Comparison of ENCODE assay signal across 28 cellular contexts in genomic region chr16:29896841-29897240, GRCh38. TPM values are rescaled to one million over a fixed set of nuclear protein-coding genes. Genes with fewer than 3 reads are reported as not detected.
"Had no signal": no experiment of that assay in that cellular context is flagged by ENCODE, and none has a peak within 500 bp of the region (broad histone marks: within the 10 kb centered on the region; RNA-seq: fewer than 3 reads in every experiment).

No MANE protein-coding gene starts in this region.

- H3K27ac ChIP-seq: breast epithelium, cardiac muscle cell, colonic mucosa, heart left ventricle had no signal

- FAIRE-seq: astrocyte, frontal cortex had no signal

- H3K9me3 Mint-ChIP-seq: activated CD4-positive, alpha-beta memory T cell treated with anti-CD3 and anti-CD28 coated beads, Interleukin-2, amount 10 ng/mL, durations not matched to agents 7 days and 5 days; activated CD4-positive, alpha-beta T cell treated with anti-CD3 and anti-CD28 coated beads, Interleukin-2, amount 10 ng/mL, durations not matched to agents 7 days and 5 days; activated T-cell treated with anti-CD3 and anti-CD28 coated beads, Interleukin-2, amount 50 U/mL, for 4 hours; activated T-helper 17 cell treated with anti-CD3 and anti-CD28 coated beads, Interleukin-2, amount 50 U/mL, for 72 hours; endodermal cell had no signal

- H3K4me3 ChIP-seq: breast epithelium, cardiac muscle cell, colonic mucosa, heart left ventricle had no signal

- H3K36me3 ChIP-seq: breast epithelium, cardiac muscle cell, colonic mucosa, heart left ventricle had no signal

- DNase-seq: activated CD4-positive, alpha-beta memory T cell treated with anti-CD3 and anti-CD28 coated beads, Interleukin-2, amount 10 ng/mL, durations not matched to agents 7 days and 5 days; activated CD4-positive, alpha-beta T cell treated with anti-CD3 and anti-CD28 coated beads for 36 hours; activated CD4-positive, alpha-beta T cell treated with anti-CD3 and anti-CD28 coated beads, Interleukin-2, amount 10 ng/mL, durations not matched to agents 7 days and 5 days; activated CD4-positive, alpha-beta T cell treated with anti-CD3 and anti-CD28 coated beads, Interleukin-2, amount 50 U/mL, for 4 hours; activated CD4-positive, CD25-positive, alpha-beta regulatory T cell; activated CD4-positive, CD25-positive, alpha-beta regulatory T cell treated with anti-CD3 and anti-CD28 coated beads, Interleukin-2, amount 50 U/mL, for 72 hours; activated effector memory CD4-positive, alpha-beta T cell treated with Interleukin-2 at 50 U/mL for 16 hours; activated gamma-delta T cell treated with Interleukin-2 at 50 U/mL for 16 hours; activated naive CD4-positive, alpha-beta T cell treated with anti-CD3 and anti-CD28 coated beads, Interleukin-2, amount 50 U/mL, for 16 hours; activated naive CD4-positive, alpha-beta T cell treated with Interleukin-2 at 50 U/mL for 16 hours; activated T-cell treated with anti-CD3 and anti-CD28 coated beads, Interleukin-2, amount 50 U/mL, for 4 hours; amniotic stem cell; anterior cingulate cortex; central memory CD4-positive, alpha-beta T cell; cerebellar nuclear complex; colonic mucosa; effector memory CD4-positive, alpha-beta T cell; endodermal cell; foreskin fibroblast; heart left ventricle; T-helper 2 cell had no signal

- ATAC-seq: activated CD4-positive, alpha-beta T cell treated with anti-CD3 and anti-CD28 coated beads for 36 hours; activated T-cell treated with anti-CD3 and anti-CD28 coated beads, Interleukin-2, amount 50 U/mL, for 4 hours; activated T-helper 17 cell treated with anti-CD3 and anti-CD28 coated beads, Interleukin-2, amount 50 U/mL, for 72 hours; esophagus mucosa; heart left ventricle had no signal

- H3K27me3 ChIP-seq: cardiac muscle cell, colonic mucosa had no signal

- H3K27ac Mint-ChIP-seq: activated CD4-positive, alpha-beta memory T cell treated with anti-CD3 and anti-CD28 coated beads, Interleukin-2, amount 10 ng/mL, durations not matched to agents 7 days and 5 days; activated CD4-positive, alpha-beta T cell treated with anti-CD3 and anti-CD28 coated beads for 36 hours; activated CD4-positive, alpha-beta T cell treated with anti-CD3 and anti-CD28 coated beads, Interleukin-2, amount 10 ng/mL, durations not matched to agents 7 days and 5 days; activated naive CD8-positive, alpha-beta T cell; activated T-helper 17 cell treated with anti-CD3 and anti-CD28 coated beads, Interleukin-2, amount 50 U/mL, for 72 hours; endodermal cell had no signal

- H3K4me1 ChIP-seq: breast epithelium had no signal

- H3K4me3 Mint-ChIP-seq: activated CD4-positive, alpha-beta memory T cell treated with anti-CD3 and anti-CD28 coated beads, Interleukin-2, amount 10 ng/mL, durations not matched to agents 7 days and 5 days; activated CD4-positive, alpha-beta T cell treated with anti-CD3 and anti-CD28 coated beads for 36 hours; activated CD4-positive, alpha-beta T cell treated with anti-CD3 and anti-CD28 coated beads, Interleukin-2, amount 10 ng/mL, durations not matched to agents 7 days and 5 days; activated naive CD8-positive, alpha-beta T cell; activated T-cell treated with anti-CD3 and anti-CD28 coated beads, Interleukin-2, amount 50 U/mL, for 4 hours; activated T-helper 17 cell treated with anti-CD3 and anti-CD28 coated beads, Interleukin-2, amount 50 U/mL, for 72 hours; endodermal cell had no signal

- H3K9me3 ChIP-seq: breast epithelium, colonic mucosa, heart left ventricle had no signal

RNA-seq across cellular contexts. Expression of gene SEZ6L2, which starts 2.5 kb away (rescaled TPM):
- total RNA-seq: activated CD4-positive, alpha-beta T cell treated with anti-CD3 and anti-CD28 coated beads, Interleukin-2, amount 10 ng/mL, durations not matched to agents 7 days and 5 days had no signal

RNA-seq across cellular contexts. Expression of gene ASPHD1, which starts 3.4 kb away (rescaled TPM):
- total RNA-seq: activated CD4-positive, alpha-beta T cell treated with anti-CD3 and anti-CD28 coated beads, Interleukin-2, amount 10 ng/mL, durations not matched to agents 7 days and 5 days had no signal
